In the genomic region with DNA sequence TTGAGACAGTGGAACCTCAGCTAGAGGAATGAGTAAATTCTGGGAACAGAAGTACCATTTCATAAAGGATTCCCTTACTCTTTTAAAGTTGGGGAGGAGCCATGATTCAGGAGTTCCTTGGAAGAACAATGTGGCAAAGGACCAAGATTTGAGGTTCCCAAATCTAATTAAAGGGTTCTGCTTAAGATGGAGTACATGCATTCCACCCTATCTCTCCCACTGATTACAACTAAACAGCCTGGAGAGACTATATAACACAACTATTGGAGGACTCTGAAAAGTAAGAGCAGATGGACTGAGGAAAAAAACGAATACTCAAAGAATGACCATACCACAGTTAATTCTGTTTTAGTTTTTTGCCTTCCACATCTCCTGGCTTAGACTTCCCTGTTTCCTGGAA, we compare ENCODE assay signal across 33 cellular contexts.
A peak's percentile ranks its signal among the peaks of the same experiment; 100 is the strongest.
DNase-seq lines count a peak whose midpoint lies in the region; ATAC-seq and TF ChIP-seq lines count a peak whose summit lies in the region.
"Had no signal": no experiment of that assay in that cellular context is flagged by ENCODE, and none has a peak within 500 bp of the region (broad histone marks: within the 10 kb centered on the region; RNA-seq: fewer than 3 reads in every experiment).

No MANE protein-coding gene starts in this region.

- H3K4me3 ChIP-seq in SK-N-SH (ENCODE audit: low read depth in 2 of 2, low read length in 1 of 2): no peak overlapping the region
- H3K4me3 ChIP-seq in fibroblast of the aortic adventitia (ENCODE audit: low read depth, low read length): no peak overlapping the region
- H3K4me3 ChIP-seq in mammary epithelial cell (replicated peaks in 1 of 3; ENCODE audit: insufficient read depth in 1 of 3, low read depth in 2 of 3, low read length in 3 of 3): no peak overlapping the region
- H3K4me3 ChIP-seq: A549; BLaER1; BLaER1 treated with 17β-estradiol and CSF1 and Interleukin-3, amounts not matched to agents 10 nM and 100 nM had no signal

- no peaks in the 10 kb centered on the region for H3K79me2 ChIP-seq in SK-N-SH (ENCODE audit: insufficient read depth)
- H3K79me2 ChIP-seq in mammary epithelial cell (ENCODE audit: insufficient read depth, low read length): no peaks in the 10 kb centered on the region

- in situ Hi-C loops in mammary epithelial cell (cut with MboI; ENCODE audit: low sequenced_read_pairs in 2 of 2): no loop called here

- H4K20me1 ChIP-seq in SK-N-SH (ENCODE audit: insufficient read depth) (no peaks in the 10 kb centered on the region), mammary epithelial cell (ENCODE audit: insufficient read depth, low read length) (no peaks in the 10 kb centered on the region)
- H4K20me1 ChIP-seq: BLaER1 had no signal

- CTCF ChIA-PET in SK-N-SH (lab: Yijun Ruan, JAX) (interaction anchor here (1.0 to 2.0 kb wide), 4 partner anchors 10 to 80 kb away, joined by 4 to 13 read pairs (median 8); no protein-coding TSS in a partner anchor), mammary epithelial cell (lab: Charles Lee; ENCODE audit: low non-redundant PET) (no interaction called here)

- no peak for TF ChIP-seq EP300 in SK-N-SH (IDR thresholded peaks at IDR 0.05; ENCODE audit: borderline replicate concordance in 1 of 2, low read depth in 1 of 2, low read length in 1 of 2)

- H3K27ac ChIP-seq in SK-N-SH (ENCODE audit: low read depth in 2 of 2, low read length in 1 of 2) (no peak overlapping the region), mammary epithelial cell (ENCODE audit: insufficient read depth, low read depth, low read length) (no peak overlapping the region)
- H3K27ac ChIP-seq: 22Rv1; A549; BLaER1; BLaER1 treated with 17β-estradiol and CSF1 and Interleukin-3, amounts not matched to agents 10 nM and 100 nM; C4-2B had no signal

- no peak for TF ChIP-seq RAD21 in SK-N-SH (IDR thresholded peaks at IDR 0.05; ENCODE audit: low read length)

- 40% methylated on average over 1 of the region's 1 CpG for WGBS in SK-N-SH (ENCODE audit: low lambda C conversion rate)
- 89% methylated on average over 1 of the region's 1 CpG for WGBS in mammary epithelial cell (ENCODE audit: low coverage, missing lambda C conversion rate)

- H3K36me3 ChIP-seq in SK-N-SH (replicated peaks in 1 of 2; ENCODE audit: control insufficient read depth in 1 of 2, insufficient read depth in 2 of 2, low read length in 1 of 2) (peaks cover 3 to 5% of the 10 kb centered on the region in 2 experiments), mammary epithelial cell (ENCODE audit: insufficient read depth, low read length) (no peaks in the 10 kb centered on the region)
- H3K36me3 ChIP-seq: BE2C, BLaER1 had no signal

- H2AFZ ChIP-seq in SK-N-SH (ENCODE audit: low read depth) (no peak overlapping the region), mammary epithelial cell (ENCODE audit: low read depth, low read length) (no peak overlapping the region)

- H3K4me1 ChIP-seq in SK-N-SH (ENCODE audit: control insufficient read depth in 1 of 2, insufficient read depth in 2 of 2, low read depth in 1 of 2, low read length in 1 of 2) (no peaks in the 10 kb centered on the region), mammary epithelial cell (ENCODE audit: insufficient read depth, low read length) (no peaks in the 10 kb centered on the region)
- H3K4me1 ChIP-seq: A549; BE2C; BLaER1; BLaER1 treated with 17β-estradiol and CSF1 and Interleukin-3, amounts not matched to agents 10 nM and 100 nM; Caco-2 had no signal

- no peaks in the 10 kb centered on the region for H3K9me2 ChIP-seq in SK-N-SH

- ATAC-seq in SK-N-SH treated with all-trans-retinoic acid at 6 μM for 48 hours: peak; percentile 77
- ATAC-seq: A549; CD8-positive, alpha-beta T cell had no signal

- H3K9me3 ChIP-seq in SK-N-SH (no peaks in the 10 kb centered on the region), mammary epithelial cell (replicated peaks; ENCODE audit: insufficient read depth, low read length) (no peaks in the 10 kb centered on the region)
- H3K9me3 ChIP-seq: A549, BE2C had no signal

- no peak overlapping the region for H3K9ac ChIP-seq in SK-N-SH
- no peak overlapping the region for H3K9ac ChIP-seq in mammary epithelial cell (ENCODE audit: insufficient read depth, low read length)
- H3K9ac ChIP-seq: BLaER1; BLaER1 treated with 17β-estradiol and CSF1 and Interleukin-3, amounts not matched to agents 10 nM and 100 nM had no signal

- H3F3A ChIP-seq in SK-N-SH (replicated peaks; ENCODE audit: insufficient read depth): no peaks in the 10 kb centered on the region

- H3K4me2 ChIP-seq in SK-N-SH (no peak overlapping the region), mammary epithelial cell (ENCODE audit: insufficient read depth, low read depth, low read length) (no peak overlapping the region)
- H3K4me2 ChIP-seq: A549; BLaER1; BLaER1 treated with 17β-estradiol and CSF1 and Interleukin-3, amounts not matched to agents 10 nM and 100 nM had no signal

- POLR2A ChIA-PET in SK-N-SH (lab: Yijun Ruan, JAX): no interaction called here

- dilution Hi-C loops in mammary epithelial cell (cut with HindIII; ENCODE audit: low sequenced_read_pairs): no loop called here

- DNase-seq in SK-N-SH (no peak), fibroblast of peridontal ligament (ENCODE audit: extremely low read depth) (peak; percentile 36), fibroblast of the aortic adventitia (ENCODE audit: low read depth) (peak; percentile 14), superior temporal gyrus (ENCODE audit: extremely low spot score) (peak; percentile 16), NCI-H1436 (lab: John Stamatoyannopoulos, UW) (no peak), mammary epithelial cell (no peak)
- DNase-seq in stimulated activated CD4-positive, alpha-beta T cell treated with anti-CD3 and anti-CD28 coated beads, Interleukin-12 subunit alpha, Interleukin-12 subunit beta, amount 100 ng/mL, for 4 hours: no peak
- DNase-seq: 8988T; ACHN; AML-193; BE2C; C1 segment of cervical spinal cord; Caco-2; Calu3; CD4-positive, alpha-beta memory T cell; CD4-positive, alpha-beta T cell; CD4-positive, CD25-positive, alpha-beta regulatory T cell; CD8-positive, alpha-beta memory T cell; CD8-positive, alpha-beta T cell; COR-L47; DMS 273 treated with DMSO at 0.1 percent for 48 hours; DMS153; DMS53; DMS79; DMS79 treated with DMSO at 0.1 percent for 48 hours; DND-41; EL had no signal

- intact Hi-C loops in mammary epithelial cell (cut with micrococcal nuclease): no loop called here

- no TSS peak for BruUV-seq in mammary epithelial cell (replicated peaks; lab: Mats Ljungman, UMichigan)

- TF ChIP-seq CTCF in SK-N-SH (IDR thresholded peaks at IDR 0.05) (no peak), fibroblast of the aortic adventitia (IDR thresholded peaks at IDR 0.05; ENCODE audit: insufficient read depth, low read length) (no peak), mammary epithelial cell (conservative IDR thresholded peaks at IDR 0.05 in 1 of 2, IDR thresholded peaks at IDR 0.05 in 1 of 2; ENCODE audit: extremely low read depth in 1 of 2, insufficient read depth in 1 of 2, low read depth in 1 of 2, low read length in 2 of 2) (no peak)

- H3K27me3 ChIP-seq in SK-N-SH (ENCODE audit: insufficient read depth) (no peaks in the 10 kb centered on the region), mammary epithelial cell (ENCODE audit: insufficient read depth, low read length) (no peaks in the 10 kb centered on the region)
- H3K27me3 ChIP-seq: BE2C; BLaER1; BLaER1 treated with 17β-estradiol and CSF1 and Interleukin-3, amounts not matched to agents 10 nM and 100 nM had no signal

TF ChIP-seq in SK-N-SH treated with all-trans-retinoic acid at 6 μM for 48 hours, 23 proteins besides CTCF, POLR2A, EP300 and RAD21 (continues in another document):
- TF ChIP-seq ZNF8 (CRISPR knock-in tag; IDR thresholded peaks at IDR 0.05) (no peak), TCF4 (CRISPR knock-in tag; IDR thresholded peaks at IDR 0.05; ENCODE audit: borderline replicate concordance) (no peak), OSR1 (CRISPR knock-in tag; IDR thresholded peaks at IDR 0.05) (no peak), PPARA (CRISPR knock-in tag; IDR thresholded peaks at IDR 0.05; ENCODE audit: borderline replicate concordance) (no peak), TOX (CRISPR knock-in tag; IDR thresholded peaks at IDR 0.05; ENCODE audit: borderline replicate concordance) (no peak), ISL1 (CRISPR knock-in tag; IDR thresholded peaks at IDR 0.05) (peak; percentile 65), BACH2 (CRISPR knock-in tag; IDR thresholded peaks at IDR 0.05; ENCODE audit: borderline replicate concordance) (no peak), ARNTL (CRISPR knock-in tag; IDR thresholded peaks at IDR 0.05; ENCODE audit: borderline replicate concordance, low read depth) (no peak)

TF ChIP-seq in SK-N-SH, 30 proteins besides CTCF, POLR2A, EP300 and RAD21:
- TF ChIP-seq, protein P1, sequence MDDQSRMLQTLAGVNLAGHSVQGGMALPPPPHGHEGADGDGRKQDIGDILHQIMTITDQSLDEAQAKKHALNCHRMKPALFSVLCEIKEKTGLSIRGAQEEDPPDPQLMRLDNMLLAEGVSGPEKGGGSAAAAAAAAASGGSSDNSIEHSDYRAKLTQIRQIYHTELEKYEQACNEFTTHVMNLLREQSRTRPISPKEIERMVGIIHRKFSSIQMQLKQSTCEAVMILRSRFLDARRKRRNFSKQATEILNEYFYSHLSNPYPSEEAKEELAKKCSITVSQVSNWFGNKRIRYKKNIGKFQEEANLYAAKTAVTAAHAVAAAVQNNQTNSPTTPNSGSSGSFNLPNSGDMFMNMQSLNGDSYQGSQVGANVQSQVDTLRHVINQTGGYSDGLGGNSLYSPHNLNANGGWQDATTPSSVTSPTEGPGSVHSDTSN (IDR thresholded peaks at IDR 0.05): no peak
- TF ChIP-seq GABPA (IDR thresholded peaks at IDR 0.05; ENCODE audit: low read depth): no peak
- no peak for TF ChIP-seq FOXM1 (IDR thresholded peaks at IDR 0.05; ENCODE audit: low read depth)
- TF ChIP-seq, protein P2, sequence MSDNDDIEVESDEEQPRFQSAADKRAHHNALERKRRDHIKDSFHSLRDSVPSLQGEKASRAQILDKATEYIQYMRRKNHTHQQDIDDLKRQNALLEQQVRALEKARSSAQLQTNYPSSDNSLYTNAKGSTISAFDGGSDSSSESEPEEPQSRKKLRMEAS (IDR thresholded peaks at IDR 0.05; ENCODE audit: low read depth): no peak
- TF ChIP-seq YY1 (IDR thresholded peaks at IDR 0.05; ENCODE audit: low read depth): no peak
- TF ChIP-seq JUND (IDR thresholded peaks at IDR 0.05): no peak
- TF ChIP-seq FOSL2 (IDR thresholded peaks at IDR 0.05; ENCODE audit: borderline replicate concordance, low read depth): no peak
- no peak for TF ChIP-seq MXI1 (IDR thresholded peaks at IDR 0.05; ENCODE audit: low read depth, low read length)

Comparison
In these comparisons a context has a peak if more than half of its experiments do, and no peak if none do; other contexts are left out.
1. DNase-seq: peak in fibroblast of peridontal ligament (single experiment), fibroblast of the aortic adventitia (single experiment) and superior temporal gyrus (single experiment); none in SK-N-SH (single experiment), NCI-H1436 (single experiment), mammary epithelial cell (single experiment) and stimulated activated CD4-positive, alpha-beta T cell treated with anti-CD3 and anti-CD28 coated beads, Interleukin-12 subunit alpha, Interleukin-12 subunit beta, amount 100 ng/mL, for 4 hours (single experiment).